In genomic region chr9:112328545-112328944, GRCh38 we compare ENCODE assay signal across 1 cellular context.
A peak's percentile ranks its signal among the peaks of the same experiment; 100 is the strongest.
TF ChIP-seq lines count a peak whose summit lies in the region.

No MANE protein-coding gene starts in this region.

TF ChIP-seq in HepG2, 621 proteins besides CTCF, POLR2A, EP300 and RAD21 (continued from another document and continues in another):
- TF ChIP-seq, protein P1, sequence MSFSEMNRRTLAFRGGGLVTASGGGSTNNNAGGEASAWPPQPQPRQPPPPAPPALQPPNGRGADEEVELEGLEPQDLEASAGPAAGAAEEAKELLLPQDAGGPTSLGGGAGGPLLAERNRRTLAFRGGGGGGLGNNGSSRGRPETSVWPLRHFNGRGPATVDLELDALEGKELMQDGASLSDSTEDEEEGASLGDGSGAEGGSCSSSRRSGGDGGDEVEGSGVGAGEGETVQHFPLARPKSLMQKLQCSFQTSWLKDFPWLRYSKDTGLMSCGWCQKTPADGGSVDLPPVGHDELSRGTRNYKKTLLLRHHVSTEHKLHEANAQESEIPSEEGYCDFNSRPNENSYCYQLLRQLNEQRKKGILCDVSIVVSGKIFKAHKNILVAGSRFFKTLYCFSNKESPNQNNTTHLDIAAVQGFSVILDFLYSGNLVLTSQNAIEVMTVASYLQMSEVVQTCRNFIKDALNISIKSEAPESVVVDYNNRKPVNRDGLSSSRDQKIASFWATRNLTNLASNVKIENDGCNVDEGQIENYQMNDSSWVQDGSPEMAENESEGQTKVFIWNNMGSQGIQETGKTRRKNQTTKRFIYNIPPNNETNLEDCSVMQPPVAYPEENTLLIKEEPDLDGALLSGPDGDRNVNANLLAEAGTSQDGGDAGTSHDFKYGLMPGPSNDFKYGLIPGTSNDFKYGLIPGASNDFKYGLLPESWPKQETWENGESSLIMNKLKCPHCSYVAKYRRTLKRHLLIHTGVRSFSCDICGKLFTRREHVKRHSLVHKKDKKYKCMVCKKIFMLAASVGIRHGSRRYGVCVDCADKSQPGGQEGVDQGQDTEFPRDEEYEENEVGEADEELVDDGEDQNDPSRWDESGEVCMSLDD (CRISPR knock-in tag; IDR thresholded peaks at IDR 0.05; ENCODE audit: borderline replicate concordance), result no peak
- TF ChIP-seq MIER2 (CRISPR knock-in tag; IDR thresholded peaks at IDR 0.05), result no peak
- no peak for TF ChIP-seq SNAPC5 (CRISPR knock-in tag; IDR thresholded peaks at IDR 0.05; ENCODE audit: borderline replicate concordance)
- no peak for TF ChIP-seq CEBPZ (IDR thresholded peaks at IDR 0.05; ENCODE audit: low read length)
- no peak for TF ChIP-seq AGO1 (IDR thresholded peaks at IDR 0.05; ENCODE audit: low read depth, low read length, poor library complexity, severe bottlenecking)
- no peak; the same call in 1 of the 2 replicates for TF ChIP-seq FOXA3 (CRISPR knock-in tag; IDR thresholded peaks at IDR 0.05)
- TF ChIP-seq ZFP36 (IDR thresholded peaks at IDR 0.05; ENCODE audit: borderline replicate concordance, low read depth, low read length, partially characterized antibody), result no peak
- no peak for TF ChIP-seq ZNF543 (CRISPR knock-in tag; IDR thresholded peaks at IDR 0.05)
- TF ChIP-seq SIX1 (CRISPR knock-in tag; IDR thresholded peaks at IDR 0.05; ENCODE audit: borderline replicate concordance), result no peak
- no peak for TF ChIP-seq CENPBD1 (CRISPR knock-in tag; IDR thresholded peaks at IDR 0.05; ENCODE audit: borderline replicate concordance, low read depth)
- no peak for TF ChIP-seq GFI1 (CRISPR knock-in tag; IDR thresholded peaks at IDR 0.05; ENCODE audit: borderline replicate concordance)
- no peak for TF ChIP-seq SALL2 (CRISPR knock-in tag; IDR thresholded peaks at IDR 0.05)
- TF ChIP-seq, protein P2, sequence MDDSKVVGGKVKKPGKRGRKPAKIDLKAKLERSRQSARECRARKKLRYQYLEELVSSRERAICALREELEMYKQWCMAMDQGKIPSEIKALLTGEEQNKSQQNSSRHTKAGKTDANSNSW (CRISPR knock-in tag; IDR thresholded peaks at IDR 0.05; ENCODE audit: borderline replicate concordance), result no peak
- TF ChIP-seq FOXP1 (IDR thresholded peaks at IDR 0.05), result no peak
- TF ChIP-seq FOXP1 (CRISPR knock-in tag; IDR thresholded peaks at IDR 0.05), result peak; percentile 49; the same call in 1 of the 2 replicates
- no peak for TF ChIP-seq HIVEP1 (CRISPR knock-in tag; IDR thresholded peaks at IDR 0.05)
- TF ChIP-seq ZNF644 (CRISPR knock-in tag; IDR thresholded peaks at IDR 0.05; ENCODE audit: low read depth), result peak; percentile 52; the same call in 1 of the 2 replicates
- no peak for TF ChIP-seq JUN (CRISPR knock-in tag; IDR thresholded peaks at IDR 0.05)
- TF ChIP-seq RCOR2 (CRISPR knock-in tag; IDR thresholded peaks at IDR 0.05), result peak; percentile 55
- TF ChIP-seq ZNF609 (CRISPR knock-in tag; IDR thresholded peaks at IDR 0.05; ENCODE audit: borderline replicate concordance), result peak; percentile 51; the same call in 1 of the 2 replicates
- TF ChIP-seq ZNF136 (CRISPR knock-in tag; IDR thresholded peaks at IDR 0.05; ENCODE audit: low read depth), result no peak
- TF ChIP-seq ZNF276 (CRISPR knock-in tag; IDR thresholded peaks at IDR 0.05; ENCODE audit: low read depth), result no peak
- TF ChIP-seq FLYWCH1 (CRISPR knock-in tag; IDR thresholded peaks at IDR 0.05), result no peak
- TF ChIP-seq ZNF292 (CRISPR knock-in tag; IDR thresholded peaks at IDR 0.05; ENCODE audit: borderline replicate concordance, low read depth), result no peak; the same call in 1 of the 2 replicates
- TF ChIP-seq ZNF496 (CRISPR knock-in tag; IDR thresholded peaks at IDR 0.05; ENCODE audit: insufficient replicate concordance), result no peak
- TF ChIP-seq ZNF7 (CRISPR knock-in tag; IDR thresholded peaks at IDR 0.05), result no peak
- TF ChIP-seq, protein P3, sequence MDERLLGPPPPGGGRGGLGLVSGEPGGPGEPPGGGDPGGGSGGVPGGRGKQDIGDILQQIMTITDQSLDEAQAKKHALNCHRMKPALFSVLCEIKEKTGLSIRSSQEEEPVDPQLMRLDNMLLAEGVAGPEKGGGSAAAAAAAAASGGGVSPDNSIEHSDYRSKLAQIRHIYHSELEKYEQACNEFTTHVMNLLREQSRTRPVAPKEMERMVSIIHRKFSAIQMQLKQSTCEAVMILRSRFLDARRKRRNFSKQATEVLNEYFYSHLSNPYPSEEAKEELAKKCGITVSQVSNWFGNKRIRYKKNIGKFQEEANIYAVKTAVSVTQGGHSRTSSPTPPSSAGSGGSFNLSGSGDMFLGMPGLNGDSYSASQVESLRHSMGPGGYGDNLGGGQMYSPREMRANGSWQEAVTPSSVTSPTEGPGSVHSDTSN (CRISPR knock-in tag; IDR thresholded peaks at IDR 0.05), result no peak
- TF ChIP-seq ZNF30 (CRISPR knock-in tag; IDR thresholded peaks at IDR 0.05), result no peak
- no peak for TF ChIP-seq ELF1 (CRISPR knock-in tag; IDR thresholded peaks at IDR 0.05)
- no peak for TF ChIP-seq SRSF1 (optimal IDR thresholded peaks at IDR 0.05; ENCODE audit: low read depth, low read length)
- TF ChIP-seq ZNF446 (CRISPR knock-in tag; IDR thresholded peaks at IDR 0.05), result no peak
- TF ChIP-seq STAG1 (CRISPR knock-in tag; IDR thresholded peaks at IDR 0.05), result no peak
- TF ChIP-seq, protein P4, sequence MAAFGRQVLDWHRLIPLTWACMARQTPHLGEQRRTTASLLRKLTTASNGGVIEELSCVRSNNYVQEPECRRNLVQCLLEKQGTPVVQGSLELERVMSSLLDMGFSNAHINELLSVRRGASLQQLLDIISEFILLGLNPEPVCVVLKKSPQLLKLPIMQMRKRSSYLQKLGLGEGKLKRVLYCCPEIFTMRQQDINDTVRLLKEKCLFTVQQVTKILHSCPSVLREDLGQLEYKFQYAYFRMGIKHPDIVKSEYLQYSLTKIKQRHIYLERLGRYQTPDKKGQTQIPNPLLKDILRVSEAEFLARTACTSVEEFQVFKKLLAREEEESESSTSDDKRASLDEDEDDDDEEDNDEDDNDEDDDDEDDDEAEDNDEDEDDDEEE (CRISPR knock-in tag; IDR thresholded peaks at IDR 0.05), result no peak
- TF ChIP-seq POLR2AphosphoS2 (IDR thresholded peaks at IDR 0.05; ENCODE audit: low read depth, low read length), result no peak
- TF ChIP-seq, protein P5, sequence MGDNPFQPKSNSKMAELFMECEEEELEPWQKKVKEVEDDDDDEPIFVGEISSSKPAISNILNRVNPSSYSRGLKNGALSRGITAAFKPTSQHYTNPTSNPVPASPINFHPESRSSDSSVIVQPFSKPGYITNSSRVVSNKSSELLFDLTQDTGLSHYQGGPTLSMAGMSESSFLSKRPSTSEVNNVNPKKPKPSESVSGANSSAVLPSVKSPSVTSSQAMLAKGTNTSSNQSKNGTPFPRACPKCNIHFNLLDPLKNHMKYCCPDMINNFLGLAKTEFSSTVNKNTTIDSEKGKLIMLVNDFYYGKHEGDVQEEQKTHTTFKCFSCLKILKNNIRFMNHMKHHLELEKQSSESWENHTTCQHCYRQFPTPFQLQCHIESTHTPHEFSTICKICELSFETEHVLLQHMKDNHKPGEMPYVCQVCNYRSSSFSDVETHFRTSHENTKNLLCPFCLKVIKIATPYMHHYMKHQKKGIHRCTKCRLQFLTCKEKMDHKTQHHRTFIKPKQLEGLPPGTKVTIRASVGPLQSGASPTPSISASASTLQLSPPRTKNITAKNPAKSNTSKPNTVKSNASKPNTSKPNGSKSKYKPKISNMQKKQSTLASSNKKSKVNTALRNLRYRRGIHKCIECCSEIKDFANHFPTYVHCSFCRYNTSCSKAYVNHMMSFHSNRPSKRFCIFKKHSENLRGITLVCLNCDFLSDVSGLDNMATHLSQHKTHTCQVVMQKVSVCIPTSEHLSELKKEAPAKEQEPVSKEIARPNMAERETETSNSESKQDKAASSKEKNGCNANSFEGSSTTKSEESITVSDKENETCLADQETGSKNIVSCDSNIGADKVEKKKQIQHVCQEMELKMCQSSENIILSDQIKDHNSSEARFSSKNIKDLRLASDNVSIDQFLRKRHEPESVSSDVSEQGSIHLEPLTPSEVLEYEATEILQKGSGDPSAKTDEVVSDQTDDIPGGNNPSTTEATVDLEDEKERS (CRISPR knock-in tag; IDR thresholded peaks at IDR 0.05), result no peak
- no peak for TF ChIP-seq ZBTB34 (CRISPR knock-in tag; IDR thresholded peaks at IDR 0.05)
- TF ChIP-seq ZNF713 (CRISPR knock-in tag; IDR thresholded peaks at IDR 0.05), result no peak
